Comparison of ENCODE assay signal across 15 cellular contexts in genomic region chr11:114705280-114706024, GRCh38. TPM values are rescaled to one million over a fixed set of nuclear protein-coding genes. Genes with fewer than 3 reads are reported as not detected.
"Had no signal": no experiment of that assay in that cellular context is flagged by ENCODE, and none has a peak within 500 bp of the region (broad histone marks: within the 10 kb centered on the region; RNA-seq: fewer than 3 reads in every experiment).

No MANE protein-coding gene starts in this region.

- H3K27ac ChIP-seq: body of pancreas, upper lobe of right lung had no signal

- H3K27me3 ChIP-seq: body of pancreas, upper lobe of right lung had no signal

- H3K4me3 ChIP-seq: body of pancreas, upper lobe of right lung had no signal

- ATAC-seq: body of pancreas, SK-N-SH treated with all-trans-retinoic acid at 6 μM for 48 hours, upper lobe of right lung had no signal

- H3K4me1 ChIP-seq: body of pancreas had no signal

- H3K9me3 ChIP-seq: body of pancreas, upper lobe of right lung had no signal

- H3K36me3 ChIP-seq: upper lobe of right lung had no signal

- DNase-seq: activated CD4-positive, alpha-beta T cell treated with anti-CD3 and anti-CD28 coated beads, Interleukin-2, amount 10 ng/mL, durations not matched to agents 7 days and 5 days; activated CD4-positive, CD25-positive, alpha-beta regulatory T cell; activated naive CD4-positive, alpha-beta T cell treated with anti-CD3 and anti-CD28 coated beads, Interleukin-2, amount 50 U/mL, for 16 hours; body of pancreas; cortex of kidney; effector CD8-positive, alpha-beta T cell; immature natural killer cell; mesenchymal stem cell; upper lobe of right lung had no signal

RNA-seq across cellular contexts. Expression of gene NXPE2, which starts 27.1 kb away (rescaled TPM):
- total RNA-seq: activated CD4-positive, alpha-beta T cell treated with anti-CD3 and anti-CD28 coated beads, Interleukin-2, amount 10 ng/mL, durations not matched to agents 7 days and 5 days; activated CD8-positive, alpha-beta memory T cell treated with anti-CD3 and anti-CD28 coated beads for 36 hours; activated T-helper 2 cell treated with anti-CD3 and anti-CD28 coated beads, Interferon-gamma antibody, Interleukin-2, Interleukin-4, amounts not matched to agents 10 μg/mL and 5 μg/mL and 100 μg/mL, durations not matched to agents 14 hours and 24 hours and 36 hours; body of pancreas; epithelial cell of proximal tubule; glomerular endothelial cell; pulmonary artery endothelial cell; upper lobe of right lung had no signal
- polyA plus RNA-seq: immature natural killer cell had no signal
